Comparison of ENCODE assay signal across 1 cellular context in genomic region chr10:12063483-12063818, GRCh38.
TF ChIP-seq lines count a peak whose summit lies in the region.

No MANE protein-coding gene starts in this region.

TF ChIP-seq in K562, 482 proteins besides CTCF, POLR2A, EP300 and RAD21 (continued from another document and continues in another):
- TF ChIP-seq ZNF3 (CRISPR knock-in tag; IDR thresholded peaks at IDR 0.05) (no peak), ZBTB9 (CRISPR knock-in tag; IDR thresholded peaks at IDR 0.05) (no peak), ATF3 (IDR thresholded peaks at IDR 0.05) (no peak), ATF3 (CRISPR knock-in tag; conservative IDR thresholded peaks at IDR 0.05) (no peak), ZNF511 (CRISPR knock-in tag; IDR thresholded peaks at IDR 0.05) (no peak), XRCC4 (IDR thresholded peaks at IDR 0.05; ENCODE audit: extremely low read depth, insufficient read depth, insufficient read length) (no peak), PML (IDR thresholded peaks at IDR 0.05; ENCODE audit: low read length) (peak; percentile 91), RBBP5 (IDR thresholded peaks at IDR 0.05; ENCODE audit: borderline replicate concordance, insufficient read depth, low read length, poor library complexity, severe bottlenecking) (peak; percentile 23), ELK3 (CRISPR knock-in tag; IDR thresholded peaks at IDR 0.05) (no peak), MAZ (CRISPR knock-in tag; conservative IDR thresholded peaks at IDR 0.05 in 1 of 2, IDR thresholded peaks at IDR 0.05 in 1 of 2) (peak; percentile 32 to 70; a peak in 1 of 4 replicates), HDAC3 (IDR thresholded peaks at IDR 0.05; ENCODE audit: borderline replicate concordance, partially characterized antibody) (peak; percentile 82), E2F6 (IDR thresholded peaks at IDR 0.05; ENCODE audit: borderline replicate concordance in 1 of 2, extremely low read depth in 1 of 2, insufficient read depth in 1 of 2, insufficient read length in 1 of 2, low read depth in 1 of 2, low read length in 1 of 2, poor library complexity in 1 of 2, severe bottlenecking in 1 of 2) (no peak), BCLAF1 (IDR thresholded peaks at IDR 0.05; ENCODE audit: borderline replicate concordance in 1 of 2, control insufficient read depth in 1 of 2, low read depth in 2 of 2, low read length in 1 of 2) (no peak), ZFX (CRISPR knock-in tag; IDR thresholded peaks at IDR 0.05) (no peak), ZBTB17 (CRISPR knock-in tag; IDR thresholded peaks at IDR 0.05) (no peak), ZNF384 (IDR thresholded peaks at IDR 0.05; ENCODE audit: low read depth, low read length) (peak; percentile 58), ZNF318 (IDR thresholded peaks at IDR 0.05; ENCODE audit: borderline replicate concordance in 1 of 2, low read depth in 1 of 2) (peak in 1 of 2 experiments; percentile 16; a peak in 1 of 4 replicates), SMAD4 (CRISPR knock-in tag; conservative IDR thresholded peaks at IDR 0.05) (peak; percentile 80), ZNF232 (CRISPR knock-in tag; IDR thresholded peaks at IDR 0.05) (no peak), KLF16 (IDR thresholded peaks at IDR 0.05) (peak; percentile 97), ARID3B (CRISPR knock-in tag; IDR thresholded peaks at IDR 0.05; ENCODE audit: borderline replicate concordance) (no peak), HEY1 (CRISPR knock-in tag; IDR thresholded peaks at IDR 0.05; ENCODE audit: borderline replicate concordance) (peak; percentile 37; the same call in 1 of the 2 replicates), TEAD1 (CRISPR knock-in tag; IDR thresholded peaks at IDR 0.05) (peak; percentile 94 to 99), ZNF79 (CRISPR knock-in tag; IDR thresholded peaks at IDR 0.05; ENCODE audit: low read depth) (no peak), BHLHE40 (IDR thresholded peaks at IDR 0.05; ENCODE audit: low read length) (peak; percentile 98), ZBTB1 (CRISPR knock-in tag; IDR thresholded peaks at IDR 0.05; ENCODE audit: borderline replicate concordance, low read depth) (no peak), VEZF1 (CRISPR knock-in tag; IDR thresholded peaks at IDR 0.05) (peak; percentile 81), CHD4 (IDR thresholded peaks at IDR 0.05; ENCODE audit: insufficient read depth, insufficient replicate concordance, low read depth, low read length, poor library complexity, severe bottlenecking) (no peak), IRF1 (CRISPR knock-in tag; IDR thresholded peaks at IDR 0.05; ENCODE audit: borderline replicate concordance) (no peak), TCF3 (CRISPR knock-in tag; IDR thresholded peaks at IDR 0.05) (peak; percentile 96), ZKSCAN8 (CRISPR knock-in tag; IDR thresholded peaks at IDR 0.05) (peak; percentile 62; the same call in 1 of the 2 replicates), ZBTB26 (CRISPR knock-in tag; IDR thresholded peaks at IDR 0.05) (no peak), POLR2G (IDR thresholded peaks at IDR 0.05; ENCODE audit: low read depth, low read length) (no peak), SMARCB1 (IDR thresholded peaks at IDR 0.05; ENCODE audit: insufficient read length, low read depth) (no peak), MXI1 (IDR thresholded peaks at IDR 0.05; ENCODE audit: low read depth, low read length) (no peak), EZH2 (IDR thresholded peaks at IDR 0.05; ENCODE audit: borderline replicate concordance, low read depth, low read length) (no peak)
